8 cellular contexts compared by ENCODE assay signal in genomic region chr5:126778675-126779403, GRCh38. TPM values are rescaled to one million over a fixed set of nuclear protein-coding genes. Genes with fewer than 3 reads are reported as not detected.
DNase-seq lines count a peak whose midpoint lies in the region; ATAC-seq and TF ChIP-seq lines count a peak whose summit lies in the region.

No MANE protein-coding gene starts in this region.

- peak overlapping the region; percentile 95 to 98 for H3K27ac ChIP-seq in left lung
- H3K27ac ChIP-seq in tibial artery: peak overlapping the region; percentile 79 to 90

- H3K4me1 ChIP-seq in left lung (peaks cover 3 to 36% of the 10 kb centered on the region in 2 donors), tibial artery (peaks cover 0 to 19% (median 11%) of the 10 kb centered on the region in 4 donors)

- H3K36me3 Mint-ChIP-seq in activated naive CD4-positive, alpha-beta T cell treated with anti-CD3 and anti-CD28 coated beads, Interleukin-2, amount 50 U/mL, for 72 hours: peaks cover 31 to 33% of the 10 kb centered on the region in 2 donors

- H3K27me3 ChIP-seq in left lung: no peaks in the 10 kb centered on the region
- H3K27me3 ChIP-seq in tibial artery: no peaks in the 10 kb centered on the region

- intact Hi-C loops in left lung (cut with DNase I): no loop called here
- intact Hi-C loops in tibial artery (cut with DNase I; ENCODE audit: low total_unique reads): loop anchor here (10.0 kb wide), 1 partner anchor 256 kb away; the partner anchor contains the start of gene MARCHF3

- DNase-seq in GM12865 (ENCODE audit: low read depth) (peak; percentile 46), left lung (no peak), tibial artery (no peak), activated gamma-delta T cell treated with Interleukin-2 at 50 U/mL for 16 hours (no peak), NCI-H128 (lab: John Stamatoyannopoulos, UW; ENCODE audit: unreplicated experiment) (no peak), NCI-H146 (lab: John Stamatoyannopoulos, UW) (no peak)
- no peak for DNase-seq in activated naive CD4-positive, alpha-beta T cell treated with anti-CD3 and anti-CD28 coated beads, Interleukin-2, amount 50 U/mL, for 72 hours (ENCODE audit: low spot score in 2 of 2)

- no peaks in the 10 kb centered on the region for H3K36me3 ChIP-seq in left lung
- no peaks in the 10 kb centered on the region for H3K36me3 ChIP-seq in tibial artery

- H3K9me3 Mint-ChIP-seq in activated naive CD4-positive, alpha-beta T cell treated with anti-CD3 and anti-CD28 coated beads, Interleukin-2, amount 50 U/mL, for 72 hours: no peaks in the 10 kb centered on the region

- H3K9me3 ChIP-seq in left lung (no peaks in the 10 kb centered on the region), tibial artery (no peaks in the 10 kb centered on the region)

- H3K4me3 ChIP-seq in GM12865 (ENCODE audit: low read depth, low read length) (peak overlapping the region; percentile 66), left lung (peak overlapping the region; percentile 88 to 93), tibial artery (peak overlapping the region; percentile 63 to 90)

- peak overlapping the region; percentile 97 to 99 for H3K27ac Mint-ChIP-seq in activated naive CD4-positive, alpha-beta T cell treated with anti-CD3 and anti-CD28 coated beads, Interleukin-2, amount 50 U/mL, for 72 hours

- TF ChIP-seq CTCF in GM12865 (IDR thresholded peaks at IDR 0.05; ENCODE audit: insufficient read depth, low read depth, low read length, missing control alignments) (no peak), left lung (IDR thresholded peaks at IDR 0.05) (no peak), tibial artery (IDR thresholded peaks at IDR 0.05) (no peak)

- ATAC-seq in HG02970 (IDR thresholded peaks at IDR 0.05; ENCODE audit: low FRiP score, unreplicated experiment) (peak; percentile 1), left lung (no peak)
- peak in 1 of 2 donors; percentile 1 for ATAC-seq in activated naive CD4-positive, alpha-beta T cell treated with anti-CD3 and anti-CD28 coated beads, Interleukin-2, amount 50 U/mL, for 72 hours

RNA-seq across cellular contexts. Expression of gene LMNB1, which starts 1.9 kb away (rescaled TPM):
- 100 to 1,000 TPM; 187 to 307 TPM for total RNA-seq in activated naive CD4-positive, alpha-beta T cell treated with anti-CD3 and anti-CD28 coated beads, Interleukin-2, amount 50 U/mL, for 72 hours
- total RNA-seq in left lung: 10 to 100 TPM; 23.2 to 27.1 TPM

Comparison
In these comparisons a context has a peak if more than half of its experiments do, and no peak if none do; other contexts are left out.
1. RNA of gene LMNB1, which starts 1.9 kb away (total RNA-seq): 187 to 307 TPM in activated naive CD4-positive, alpha-beta T cell treated with anti-CD3 and anti-CD28 coated beads, Interleukin-2, amount 50 U/mL, for 72 hours; 23.2 to 27.1 TPM in left lung; every median in the first group is over 4 times any median in the second.
2. Peak in every context shown above with its lines, with median percentiles within 50 percentile points of each other: H3K4me3 ChIP-seq.